In the genomic region with DNA sequence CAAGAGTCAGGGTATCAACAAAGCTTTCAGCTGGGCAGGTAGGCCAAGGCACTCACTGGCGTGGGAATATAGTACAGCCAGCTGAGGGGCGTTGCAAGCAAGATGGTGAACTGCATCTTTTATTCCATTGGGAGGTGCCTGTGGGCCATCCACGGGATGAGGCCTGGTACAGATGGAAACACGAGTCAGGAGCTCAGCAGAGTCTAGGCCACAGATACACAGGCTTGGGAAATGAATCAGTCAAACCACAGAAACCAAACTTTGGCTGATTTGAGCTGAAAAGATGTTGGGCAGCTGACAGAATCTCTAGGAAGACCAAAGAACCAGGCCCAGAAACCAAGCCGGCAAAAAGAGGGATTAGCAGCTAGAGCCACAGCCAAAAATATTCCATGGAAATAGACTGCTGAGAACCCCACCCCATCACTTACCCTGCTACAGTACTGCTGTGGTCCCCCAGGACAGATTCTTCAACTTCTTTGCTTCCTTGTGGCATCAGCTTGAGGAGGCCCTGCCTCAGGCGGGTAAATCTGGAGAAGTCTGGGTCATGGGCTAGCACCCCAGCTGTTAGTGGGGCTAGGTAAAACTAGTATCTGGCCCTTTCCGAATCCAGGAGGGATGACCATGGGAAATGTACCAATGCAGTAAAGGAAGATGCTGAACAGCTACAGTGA, we compare ENCODE assay signal across 9 cellular contexts.
A peak's percentile ranks its signal among the peaks of the same experiment; 100 is the strongest.
DNase-seq lines count a peak whose midpoint lies in the region; ATAC-seq and TF ChIP-seq lines count a peak whose summit lies in the region.
"Had no signal": no experiment of that assay in that cellular context is flagged by ENCODE, and none has a peak within 500 bp of the region (broad histone marks: within the 10 kb centered on the region; RNA-seq: fewer than 3 reads in every experiment).

No MANE protein-coding gene starts in this region.

- H3K27me3 Mint-ChIP-seq in natural killer cell (ENCODE audit: low read depth in 2 of 2): no peaks in the 10 kb centered on the region

- no peak for TF ChIP-seq CTCF in natural killer cell (IDR thresholded peaks at IDR 0.05)

- peak overlapping the region; percentile 31 to 58 for H3K27ac Mint-ChIP-seq in activated naive CD4-positive, alpha-beta T cell treated with anti-CD3 and anti-CD28 coated beads, Interleukin-2, amount 50 U/mL, for 72 hours
- H3K27ac Mint-ChIP-seq in natural killer cell: peak overlapping the region; percentile 45 to 68

- H3K9me3 Mint-ChIP-seq in activated naive CD4-positive, alpha-beta T cell treated with anti-CD3 and anti-CD28 coated beads, Interleukin-2, amount 50 U/mL, for 72 hours: no peaks in the 10 kb centered on the region
- H3K9me3 Mint-ChIP-seq in natural killer cell: no peaks in the 10 kb centered on the region

- DNase-seq in GM04504 (ENCODE audit: low read depth) (peak; percentile 86), natural killer cell (no peak), Right ventricle myocardium superior (no peak), amygdala (lab: John Stamatoyannopoulos, UW) (no peak), kidney glomerular epithelial cell (lab: John Stamatoyannopoulos, UW) (no peak)
- peak in 1 of 2 donors; percentile 49 for DNase-seq in activated naive CD4-positive, alpha-beta T cell treated with anti-CD3 and anti-CD28 coated beads, Interleukin-2, amount 50 U/mL, for 72 hours (ENCODE audit: low spot score in 2 of 2)
- DNase-seq: SIG-M5 had no signal

- intact Hi-C loops in natural killer cell (cut with micrococcal nuclease): no loop called here
- intact Hi-C loops in Right ventricle myocardium superior (cut with DNase I): no loop called here

- peaks cover 68 to 71% of the 10 kb centered on the region in 2 donors for H3K4me1 Mint-ChIP-seq in natural killer cell

- peak; percentile 60 for ATAC-seq in HG02870 (IDR thresholded peaks at IDR 0.05; ENCODE audit: unreplicated experiment)
- peak; percentile 91 to 95 for ATAC-seq in activated naive CD4-positive, alpha-beta T cell treated with anti-CD3 and anti-CD28 coated beads, Interleukin-2, amount 50 U/mL, for 72 hours
- ATAC-seq in natural killer cell: peak in 1 of 3 donors; percentile 30
- ATAC-seq in Right ventricle myocardium superior (ENCODE audit: poor library complexity): no peak
- ATAC-seq in GM21786 (IDR thresholded peaks at IDR 0.05; ENCODE audit: unreplicated experiment): no peak

- peaks cover 10% of the 10 kb centered on the region in 2 donors for H3K36me3 Mint-ChIP-seq in activated naive CD4-positive, alpha-beta T cell treated with anti-CD3 and anti-CD28 coated beads, Interleukin-2, amount 50 U/mL, for 72 hours
- H3K36me3 Mint-ChIP-seq in natural killer cell: no peaks in the 10 kb centered on the region

- H3K4me3 Mint-ChIP-seq in natural killer cell: no peak overlapping the region

Comparison
In these comparisons a context has a peak if more than half of its experiments do, and no peak if none do; other contexts are left out.
1. ATAC-seq: peak in HG02870 (single experiment) and activated naive CD4-positive, alpha-beta T cell treated with anti-CD3 and anti-CD28 coated beads, Interleukin-2, amount 50 U/mL, for 72 hours (2 of 2); none in Right ventricle myocardium superior (single experiment) and GM21786 (single experiment).